34 cellular contexts compared by ENCODE assay signal in genomic region chr2:182827182-182827879, GRCh38. TPM values are rescaled to one million over a fixed set of nuclear protein-coding genes. Genes with fewer than 3 reads are reported as not detected.
DNase-seq lines count a peak whose midpoint lies in the region; ATAC-seq and TF ChIP-seq lines count a peak whose summit lies in the region.
"Had no signal": no experiment of that assay in that cellular context is flagged by ENCODE, and none has a peak within 500 bp of the region (broad histone marks: within the 10 kb centered on the region; RNA-seq: fewer than 3 reads in every experiment).

No MANE protein-coding gene starts in this region.

- peaks cover 4% of the 10 kb centered on the region for H3K9me3 Mint-ChIP-seq in progenitor cell of endocrine pancreas (ENCODE audit: low read depth)
- H3K9me3 Mint-ChIP-seq: activated naive CD8-positive, alpha-beta T cell treated with anti-CD3 and anti-CD28 coated beads, Interleukin-2, amount 10 ng/mL, durations not matched to agents 7 days and 5 days; CD4-positive, alpha-beta T cell; central memory CD8-positive, alpha-beta T cell had no signal

- DNase-seq in astrocyte of the spinal cord (ENCODE audit: low read depth, low spot score) (peak; percentile 45), progenitor cell of endocrine pancreas (ENCODE audit: low spot score, unreplicated experiment) (no peak), brain microvascular endothelial cell (no peak), heart left ventricle (no peak)
- DNase-seq: 8988T; activated CD4-positive, alpha-beta T cell treated with anti-CD3 and anti-CD28 coated beads, Interleukin-2, amount 50 U/mL, for 4 hours; activated gamma-delta T cell treated with Interleukin-2 at 50 U/mL for 16 hours; activated naive CD8-positive, alpha-beta T cell treated with anti-CD3 and anti-CD28 coated beads, Interleukin-2, amount 10 ng/mL, durations not matched to agents 7 days and 5 days; activated T-cell treated with anti-CD3 and anti-CD28 coated beads, Interleukin-2, amount 50 U/mL, for 48 hours; AML-193; CD4-positive, alpha-beta T cell; dermis blood vessel endothelial cell; DMS 273 treated with DMSO at 0.1 percent for 48 hours; EL; HCEC 1CT; MV-4-11; NCI-H1436 treated with DMSO at 0.1 percent for 48 hours; NCI-H2081 treated with DMSO at 0.1 percent for 48 hours; NCI-H226; NCI-H526 treated with DMSO at 0.1 percent for 48 hours; stimulated activated CD4-positive, alpha-beta T cell treated with anti-CD3 and anti-CD28 coated beads, Interleukin-4, amount 100 ng/mL, for 24 hours; T-helper 17 cell; trophoblast cell had no signal

- 5 to 30% methylated on average over 2 of the region's 2 CpGs for WGBS in gastroesophageal sphincter (ENCODE audit: low coverage in 1 of 2), 2 donors
- WGBS in heart left ventricle, 4 donors = 76 to 77% (median 77%) methylated on average over 2 of the region's 2 CpGs

- no peak for ATAC-seq in gastroesophageal sphincter
- no peak for ATAC-seq in HG02884 (IDR thresholded peaks at IDR 0.05; ENCODE audit: unreplicated experiment)
- ATAC-seq in heart left ventricle = no peak
- ATAC-seq in GM21786 (IDR thresholded peaks at IDR 0.05; ENCODE audit: unreplicated experiment) = no peak
- ATAC-seq: activated CD4-positive, CD25-positive, alpha-beta regulatory T cell treated with anti-CD3 and anti-CD28 coated beads, Interleukin-2, amount 50 U/mL, for 24 hours; left lobe of liver; Right ventricle myocardium inferior; sciatic nerve; T-helper 17 cell had no signal

- H3K4me3 ChIP-seq in ACC112 (ENCODE audit: low read depth, low read length) = no peak overlapping the region
- no peak overlapping the region for H3K4me3 ChIP-seq in astrocyte of the spinal cord (ENCODE audit: low read depth, low read length)
- H3K4me3 ChIP-seq in gastroesophageal sphincter = no peak overlapping the region
- H3K4me3 ChIP-seq in brain microvascular endothelial cell (ENCODE audit: low read depth, low read length) = no peak overlapping the region
- no peak overlapping the region for H3K4me3 ChIP-seq in heart left ventricle
- H3K4me3 ChIP-seq: prostate gland had no signal

- H3K9me3 ChIP-seq in gastroesophageal sphincter = no peaks in the 10 kb centered on the region
- H3K9me3 ChIP-seq in heart left ventricle = no peaks in the 10 kb centered on the region
- H3K9me3 ChIP-seq: prostate gland had no signal

- TF ChIP-seq CTCF in astrocyte of the spinal cord (IDR thresholded peaks at IDR 0.05; ENCODE audit: low read depth, low read length) (no peak), gastroesophageal sphincter (IDR thresholded peaks at IDR 0.05) (no peak), progenitor cell of endocrine pancreas (IDR thresholded peaks at IDR 0.05; ENCODE audit: unreplicated experiment) (no peak), brain microvascular endothelial cell (IDR thresholded peaks at IDR 0.05; ENCODE audit: low read depth, low read length, missing control alignments) (no peak), heart left ventricle (IDR thresholded peaks at IDR 0.05) (no peak)

- H3K27ac ChIP-seq in ACC112 (ENCODE audit: low read depth, low read length) (no peak overlapping the region), gastroesophageal sphincter (peak overlapping the region in 3 of 4 donors; percentile 42 to 65 (median 62)), brain microvascular endothelial cell (no peak overlapping the region), heart left ventricle (no peak overlapping the region)
- H3K27ac ChIP-seq: prostate gland had no signal

- H3K4me3 Mint-ChIP-seq in progenitor cell of endocrine pancreas (ENCODE audit: low read depth) = no peak overlapping the region
- H3K4me3 Mint-ChIP-seq: activated naive CD8-positive, alpha-beta T cell treated with anti-CD3 and anti-CD28 coated beads, Interleukin-2, amount 10 ng/mL, durations not matched to agents 7 days and 5 days; CD4-positive, alpha-beta T cell; central memory CD8-positive, alpha-beta T cell; T-helper 17 cell had no signal

- TF ChIP-seq POLR2A in gastroesophageal sphincter (IDR thresholded peaks at IDR 0.05) (no peak), heart left ventricle (IDR thresholded peaks at IDR 0.05) (no peak)

- no peaks in the 10 kb centered on the region for H3K27me3 ChIP-seq in ACC112 (ENCODE audit: insufficient read depth, low read length)
- no peaks in the 10 kb centered on the region for H3K27me3 ChIP-seq in gastroesophageal sphincter
- no peaks in the 10 kb centered on the region for H3K27me3 ChIP-seq in brain microvascular endothelial cell (replicated peaks)
- H3K27me3 ChIP-seq in heart left ventricle = no peaks in the 10 kb centered on the region

- H3K36me3 ChIP-seq in ACC112 (ENCODE audit: insufficient read depth, low read length) (no peaks in the 10 kb centered on the region), gastroesophageal sphincter (no peaks in the 10 kb centered on the region), brain microvascular endothelial cell (replicated peaks) (no peaks in the 10 kb centered on the region), heart left ventricle (no peaks in the 10 kb centered on the region)
- H3K36me3 ChIP-seq: prostate gland had no signal

- peak overlapping the region; percentile 94 for H3K27ac Mint-ChIP-seq in progenitor cell of endocrine pancreas
- H3K27ac Mint-ChIP-seq: activated naive CD8-positive, alpha-beta T cell treated with anti-CD3 and anti-CD28 coated beads, Interleukin-2, amount 10 ng/mL, durations not matched to agents 7 days and 5 days; CD4-positive, alpha-beta T cell; T-helper 17 cell had no signal

- intact Hi-C loops in heart left ventricle (cut with DNase I) = no loop called here

- H3K27me3 Mint-ChIP-seq in progenitor cell of endocrine pancreas = no peaks in the 10 kb centered on the region

- peak overlapping the region; percentile 47 for H2AFZ ChIP-seq in ACC112 (ENCODE audit: low read length, unreplicated experiment)

- peaks cover 58% of the 10 kb centered on the region for H3K4me1 Mint-ChIP-seq in progenitor cell of endocrine pancreas (ENCODE audit: low read depth)
- H3K4me1 Mint-ChIP-seq: activated naive CD8-positive, alpha-beta T cell treated with anti-CD3 and anti-CD28 coated beads, Interleukin-2, amount 10 ng/mL, durations not matched to agents 7 days and 5 days; central memory CD8-positive, alpha-beta T cell; T-helper 17 cell had no signal

- no peaks in the 10 kb centered on the region for H3K79me2 ChIP-seq in ACC112 (ENCODE audit: control insufficient read depth, insufficient read depth, low read length, unreplicated experiment)

- TF ChIP-seq EP300 in gastroesophageal sphincter (IDR thresholded peaks at IDR 0.05) = no peak

- in situ Hi-C loops in astrocyte of the spinal cord (cut with HindIII; ENCODE audit: low sequenced_read_pairs) (no loop called here), brain microvascular endothelial cell (cut with HindIII; ENCODE audit: low pct_ligation_motif_present, low sequenced_read_pairs) (no loop called here)

- H3K36me3 Mint-ChIP-seq in progenitor cell of endocrine pancreas (ENCODE audit: insufficient read depth) = peaks cover under 1% of the 10 kb centered on the region
- H3K36me3 Mint-ChIP-seq: activated naive CD8-positive, alpha-beta T cell treated with anti-CD3 and anti-CD28 coated beads, Interleukin-2, amount 10 ng/mL, durations not matched to agents 7 days and 5 days had no signal

- H3K4me1 ChIP-seq in ACC112 (ENCODE audit: control insufficient read depth, insufficient read depth, low read length, unreplicated experiment) (no peaks in the 10 kb centered on the region), gastroesophageal sphincter (peaks cover 0 to 45% (median 7%) of the 10 kb centered on the region in 3 donors), heart left ventricle (no peaks in the 10 kb centered on the region)
- H3K4me1 ChIP-seq: prostate gland had no signal

RNA-seq across cellular contexts. Expression of gene FRZB, which starts 39.1 kb away (rescaled TPM):
- total RNA-seq in gastroesophageal sphincter = 10 to 100 TPM in 3 of 4 donors, 1 to 10 TPM in 1; 8.5 to 88.4 (median 18.6) TPM
- 38.2 and 45.5 TPM in 2 replicates for total RNA-seq in progenitor cell of endocrine pancreas
- total RNA-seq in heart left ventricle = 1 to 10 TPM in 6 of 9 donors, under 1 TPM in 3; 0.31 to 5.5 (median 1.9) TPM
- polyA plus RNA-seq in heart left ventricle = 1 to 10 TPM; 1.1 to 1.8 TPM
- total RNA-seq: activated naive CD8-positive, alpha-beta T cell treated with anti-CD3 and anti-CD28 coated beads, Interleukin-2, amount 10 ng/mL, durations not matched to agents 7 days and 5 days; CD4-positive, alpha-beta T cell; glomerular endothelial cell; T-helper 17 cell had no signal

Comparison
In these comparisons a context has a peak if more than half of its experiments do, and no peak if none do; other contexts are left out.
1. H3K27ac ChIP-seq: peak in gastroesophageal sphincter (3 of 4); none in ACC112 (single experiment), brain microvascular endothelial cell (single experiment) and heart left ventricle (0 of 12).